Comparison of ENCODE assay signal across 8 cellular contexts in the genomic region with DNA sequence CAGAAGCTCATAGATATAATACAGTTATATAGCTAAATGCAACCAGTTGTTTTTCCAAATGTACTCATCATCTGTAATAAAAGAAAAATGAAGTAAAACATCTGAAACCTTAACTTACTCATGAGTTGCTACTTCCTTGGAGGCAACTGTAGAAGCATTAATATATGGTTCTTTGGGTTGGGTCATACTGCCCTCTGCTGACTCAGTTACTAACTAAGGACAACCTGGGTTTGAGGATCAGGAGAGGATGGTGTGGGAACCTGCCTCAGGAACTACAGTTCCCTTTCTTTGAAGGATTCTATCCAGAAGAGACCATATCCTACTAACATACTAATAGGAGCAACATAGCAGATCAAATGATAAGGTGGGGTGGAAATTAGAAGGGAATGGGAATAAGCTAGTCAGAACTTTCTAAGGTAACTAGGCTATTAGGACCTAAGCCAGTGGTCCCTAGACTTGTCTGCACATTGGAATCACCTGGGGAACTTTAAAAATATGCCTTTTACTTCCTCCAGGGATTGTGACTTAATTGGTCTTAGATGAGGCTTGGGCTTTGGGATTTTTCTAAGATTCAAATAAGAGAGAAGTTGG. TPM values are rescaled to one million over a fixed set of nuclear protein-coding genes. Genes with fewer than 3 reads are reported as not detected.
DNase-seq lines count a peak whose midpoint lies in the region; ATAC-seq, FAIRE-seq and TF ChIP-seq lines count a peak whose summit lies in the region.

No MANE protein-coding gene starts in this region.

- H3K27me3 Mint-ChIP-seq in CD8-positive, alpha-beta T cell (ENCODE audit: low read depth), result no peaks in the 10 kb centered on the region
- H3K27me3 Mint-ChIP-seq in activated B cell treated with CpG ODN at 0.5 μM for 24 hours, result no peaks in the 10 kb centered on the region

- peak; percentile 84 for FAIRE-seq in GM12892 (lab: Jason Lieb, UNC)

- POLR2A ChIA-PET in CD8-positive, alpha-beta T cell (lab: Charles Lee), result no interaction called here
- POLR2A ChIA-PET in activated B cell treated with CpG ODN at 0.5 μM for 24 hours (lab: Charles Lee), result no interaction called here

- intact Hi-C loops in CD8-positive, alpha-beta T cell (cut with DNase I, micrococcal nuclease), result loop anchor here (1.0 to 5.0 kb wide), 6 partner anchors 89 to 1244 kb away; partner anchors contain the start of gene SLC25A28 (in 1 of the 2)
- intact Hi-C loops in activated B cell treated with CpG ODN at 0.5 μM for 24 hours (cut with micrococcal nuclease), result loop anchor here (1.0 to 10.0 kb wide), 5 partner anchors 81 to 319 kb away; no protein-coding TSS in a partner anchor
- intact Hi-C loops in prostate gland (cut with DNase I), result loop anchor here (5.0 kb wide), 1 partner anchor 274 kb away; no protein-coding TSS in a partner anchor

- H3K9me3 ChIP-seq in CD8-positive, alpha-beta T cell (ENCODE audit: low read length), result no peaks in the 10 kb centered on the region
- H3K9me3 ChIP-seq in prostate gland, result no peaks in the 10 kb centered on the region

- CTCF ChIA-PET in CD8-positive, alpha-beta T cell (lab: Charles Lee), result interaction anchor here (0.7 to 4.1 kb wide), 9 partner anchors 9 to 320 kb away, joined by 3 to 18 read pairs (median 4); partner anchors contain the start of genes COX15 and CUTC
- CTCF ChIA-PET in activated B cell treated with CpG ODN at 0.5 μM for 24 hours (lab: Charles Lee), result interaction anchor here (0.7 to 3.7 kb wide), 11 partner anchors 21 to 323 kb away, joined by 3 to 32 read pairs (median 3); partner anchors contain the start of genes COX15 and CUTC

- H3K4me3 ChIP-seq in CD8-positive, alpha-beta T cell (ENCODE audit: low read depth, low read length), result no peak overlapping the region
- no peak overlapping the region for H3K4me3 ChIP-seq in fibroblast of villous mesenchyme (ENCODE audit: low read depth, low read length)
- H3K4me3 ChIP-seq in prostate gland, result no peak overlapping the region

- H3K4me3 Mint-ChIP-seq in CD8-positive, alpha-beta T cell, result no peak overlapping the region
- no peak overlapping the region for H3K4me3 Mint-ChIP-seq in activated B cell treated with CpG ODN at 0.5 μM for 24 hours

- H3K27me3 ChIP-seq in CD8-positive, alpha-beta T cell (ENCODE audit: insufficient read depth, low read length), result no peaks in the 10 kb centered on the region
- no peaks in the 10 kb centered on the region for H3K27me3 ChIP-seq in prostate gland (replicated peaks; ENCODE audit: insufficient read depth)

- H3K4me1 Mint-ChIP-seq in CD8-positive, alpha-beta T cell (ENCODE audit: low read depth), result no peaks in the 10 kb centered on the region
- no peaks in the 10 kb centered on the region for H3K4me1 Mint-ChIP-seq in activated B cell treated with CpG ODN at 0.5 μM for 24 hours

- TF ChIP-seq POLR2A in GM12892 (IDR thresholded peaks at IDR 0.05; ENCODE audit: low read depth, low read length), result no peak
- no peak for TF ChIP-seq POLR2A in prostate gland (IDR thresholded peaks at IDR 0.05)

- H3K36me3 Mint-ChIP-seq in CD8-positive, alpha-beta T cell, result peaks cover 75% of the 10 kb centered on the region
- H3K36me3 Mint-ChIP-seq in activated B cell treated with CpG ODN at 0.5 μM for 24 hours (ENCODE audit: low read depth), result peaks cover 66% of the 10 kb centered on the region

- ATAC-seq in CD8-positive, alpha-beta T cell, result peak; percentile 64
- peak; percentile 60 for ATAC-seq in activated B cell treated with CpG ODN at 0.5 μM for 24 hours (ENCODE audit: low read depth)
- ATAC-seq in HG03159 (IDR thresholded peaks at IDR 0.05; ENCODE audit: unreplicated experiment), result no peak
- no peak for ATAC-seq in GM18517 (IDR thresholded peaks at IDR 0.05; ENCODE audit: unreplicated experiment)

- H3K9me3 Mint-ChIP-seq in CD8-positive, alpha-beta T cell, result no peaks in the 10 kb centered on the region
- H3K9me3 Mint-ChIP-seq in activated B cell treated with CpG ODN at 0.5 μM for 24 hours, result no peaks in the 10 kb centered on the region

- TF ChIP-seq CTCF in CD8-positive, alpha-beta T cell (IDR thresholded peaks at IDR 0.05), result peak; percentile 41
- no peak for TF ChIP-seq CTCF in activated B cell treated with CpG ODN at 0.5 μM for 24 hours (IDR thresholded peaks at IDR 0.05)
- TF ChIP-seq CTCF in fibroblast of villous mesenchyme (IDR thresholded peaks at IDR 0.05; ENCODE audit: insufficient read depth, low read depth, low read length), result peak; percentile 67
- TF ChIP-seq CTCF in prostate gland (IDR thresholded peaks at IDR 0.05), result peak in 3 of 4 experiments; percentile 43 to 62 (median 54)

- no peak overlapping the region for H3K27ac ChIP-seq in CD8-positive, alpha-beta T cell (ENCODE audit: low read depth, low read length)
- no peak overlapping the region for H3K27ac ChIP-seq in prostate gland

- peaks cover 7% of the 10 kb centered on the region for H3K36me3 ChIP-seq in CD8-positive, alpha-beta T cell (ENCODE audit: insufficient read depth, low read length)
- no peaks in the 10 kb centered on the region for H3K36me3 ChIP-seq in prostate gland

- peak in 1 of 7 experiments; percentile 25 for DNase-seq in CD8-positive, alpha-beta T cell
- DNase-seq in GM12892 (ENCODE audit: insufficient read length) (no peak), Kasumi-1 (lab: John Stamatoyannopoulos, UW) (peak; percentile 82 to 93), activated B cell treated with CpG ODN at 0.5 μM for 24 hours (no peak), fibroblast of villous mesenchyme (ENCODE audit: low read depth) (peak; percentile 77), prostate gland (ENCODE audit: low spot score) (peak; percentile 51)

- H3K27ac Mint-ChIP-seq in CD8-positive, alpha-beta T cell, result no peak overlapping the region
- no peak overlapping the region for H3K27ac Mint-ChIP-seq in activated B cell treated with CpG ODN at 0.5 μM for 24 hours

- no peaks in the 10 kb centered on the region for H3K4me1 ChIP-seq in CD8-positive, alpha-beta T cell (ENCODE audit: insufficient read depth, low read length)
- no peaks in the 10 kb centered on the region for H3K4me1 ChIP-seq in prostate gland (replicated peaks)

RNA-seq across cellular contexts. Expression of gene COX15, which starts 20.7 kb away (rescaled TPM):
- 1 to 10 TPM; 6.8 to 8.1 TPM for total RNA-seq in CD8-positive, alpha-beta T cell
- polyA plus RNA-seq in GM12892 (2012; ENCODE audit: missing spikeins), result 36.3 TPM
- total RNA-seq in activated B cell treated with CpG ODN at 0.5 μM for 24 hours, result 39.8 and 44.5 TPM in 2 replicates
- 29.0 and 54.0 TPM in 2 replicates for total RNA-seq in fibroblast of villous mesenchyme
- total RNA-seq in prostate gland, result 10 to 100 TPM; 36.5 to 41.2 TPM

RNA-seq across cellular contexts. Expression of gene CUTC, which starts 20.8 kb away (rescaled TPM):
- total RNA-seq in CD8-positive, alpha-beta T cell, result 10 to 100 TPM; 12.0 to 12.7 TPM
- 33.8 TPM for polyA plus RNA-seq in GM12892 (2012; ENCODE audit: missing spikeins)
- total RNA-seq in activated B cell treated with CpG ODN at 0.5 μM for 24 hours, result 25.4 and 27.5 TPM in 2 replicates
- total RNA-seq in fibroblast of villous mesenchyme, result 12.6 and 19.0 TPM in 2 replicates
- total RNA-seq in prostate gland, result 10 to 100 TPM; 18.4 to 27.3 TPM

RNA-seq across cellular contexts. Expression of gene ENTPD7, which starts 51.9 kb away (rescaled TPM):
- total RNA-seq in CD8-positive, alpha-beta T cell, result 1 to 10 TPM; 1.1 to 1.5 TPM
- polyA plus RNA-seq in GM12892 (2012; ENCODE audit: missing spikeins), result 2.2 TPM
- total RNA-seq in activated B cell treated with CpG ODN at 0.5 μM for 24 hours (5.2 and 6.2 TPM in 2 replicates), fibroblast of villous mesenchyme (43.2 and 48.4 TPM in 2 replicates), prostate gland (10 to 100 TPM in 1 of 2 donors, 1 to 10 TPM in 1; 8.1 to 17.4 TPM)

Comparison
In these comparisons a context has a peak if more than half of its experiments do, and no peak if none do; other contexts are left out.
1. ATAC-seq: peak in CD8-positive, alpha-beta T cell (single experiment) and activated B cell treated with CpG ODN at 0.5 μM for 24 hours (single experiment); none in HG03159 (single experiment) and GM18517 (single experiment).
2. DNase-seq: peak in Kasumi-1 (2 of 2), fibroblast of villous mesenchyme (single experiment) and prostate gland (single experiment); none in GM12892 (single experiment) and activated B cell treated with CpG ODN at 0.5 μM for 24 hours (single experiment).